In the genomic region with DNA sequence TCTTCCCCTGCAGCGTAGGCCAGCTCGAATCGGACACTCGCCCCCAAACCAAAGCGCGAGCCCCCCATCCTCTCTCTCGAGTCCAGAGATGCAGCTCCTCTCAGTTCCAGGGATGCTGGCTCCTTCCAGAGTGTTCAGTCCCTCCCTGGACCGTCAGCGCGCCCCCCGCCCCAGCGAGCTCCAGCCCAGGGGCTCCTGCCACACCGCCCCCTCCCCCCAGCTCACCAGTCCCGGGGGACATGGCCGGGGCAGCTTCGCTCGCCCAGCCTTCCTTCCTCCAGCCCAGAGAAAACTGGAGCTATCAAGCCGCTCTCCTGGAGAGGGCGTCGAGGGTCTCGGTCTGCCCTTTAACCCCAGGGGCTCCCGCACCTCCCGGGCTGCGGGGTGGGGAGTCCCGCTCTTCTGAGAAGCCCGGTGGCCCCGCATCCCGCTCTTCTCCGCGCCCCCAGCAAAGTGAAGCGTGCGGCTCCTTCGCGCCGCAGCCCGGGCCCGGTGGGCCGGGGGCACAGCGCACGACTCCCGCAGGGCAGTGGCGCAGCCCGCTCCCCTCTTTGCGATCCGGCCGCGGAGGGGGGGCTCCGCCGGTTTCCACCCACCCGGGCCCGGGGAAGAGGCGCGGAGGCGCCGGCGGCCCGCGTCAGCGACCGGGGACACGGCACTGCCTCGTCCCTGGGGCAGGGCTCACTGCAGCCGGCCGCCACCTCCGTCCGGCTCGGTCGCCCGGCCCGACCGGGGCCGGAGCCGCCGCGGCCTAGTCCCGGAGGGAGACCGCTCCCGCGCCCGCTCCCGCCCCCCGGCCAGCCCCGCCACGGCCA, we compare ENCODE assay signal across 8 cellular contexts. TPM values are rescaled to one million over a fixed set of nuclear protein-coding genes. Genes with fewer than 3 reads are reported as not detected.
DNase-seq lines count a peak whose midpoint lies in the region; ATAC-seq and TF ChIP-seq lines count a peak whose summit lies in the region.

No MANE protein-coding gene starts in this region.

- H3K4me3 ChIP-seq in HL-60 (replicated peaks; ENCODE audit: insufficient read depth, low read length) (peak overlapping the region; percentile 73), dorsolateral prefrontal cortex (peak overlapping the region; percentile 65 to 98 (median 83))

- intact Hi-C loops in dorsolateral prefrontal cortex (cut with DNase I): loop anchor here in 1 of 2 donors (1.0 to 5.0 kb wide), 2 partner anchors 42 to 959 kb away; a partner anchor contains a TSS

- ATAC-seq in GM21360 (IDR thresholded peaks at IDR 0.05; ENCODE audit: unreplicated experiment): peak; percentile 42

- no peaks in the 10 kb centered on the region for H3K27me3 ChIP-seq in HL-60 (ENCODE audit: insufficient read depth, poor library complexity, severe bottlenecking)
- H3K27me3 ChIP-seq in dorsolateral prefrontal cortex: no peaks in the 10 kb centered on the region

- TF ChIP-seq CTCF in HL-60 (IDR thresholded peaks at IDR 0.05; ENCODE audit: insufficient read depth, low read length) (no peak), dorsolateral prefrontal cortex (IDR thresholded peaks at IDR 0.05 in 54 of 56, conservative IDR thresholded peaks at IDR 0.05 in 2 of 56; ENCODE audit: low read depth in 1 of 56, partially characterized antibody in 56 of 56) (no peak)

- DNase-seq in D341Med (ENCODE audit: low spot score) (peak; percentile 61), HL-60 (ENCODE audit: low read depth in 1 of 2, low spot score in 1 of 2) (no peak), dorsolateral prefrontal cortex (peak in 3 of 10 donors; percentile 17 to 44 (median 20)), lung microvascular endothelial cell (ENCODE audit: low read depth in 2 of 2) (peak; percentile 14 to 37), SIG-M5 (lab: John Stamatoyannopoulos, UW) (no peak)
- DNase-seq in activated CD4-positive, alpha-beta T cell treated with anti-CD3 and anti-CD28 coated beads for 1 hour: peak; percentile 11
- DNase-seq in stimulated activated CD8-positive, alpha-beta memory T cell treated with anti-CD3 and anti-CD28 coated beads, Interleukin-2, amount 100 ng/mL, for 48 hours (ENCODE audit: low read depth in 2 of 2): peak; percentile 0 to 17

- H3K27ac ChIP-seq in HL-60 (replicated peaks) (no peak overlapping the region; the same call in 1 of the 2 replicates), dorsolateral prefrontal cortex (peak overlapping the region in 58 of 59 donors; percentile 41 to 95 (median 86))

RNA-seq across cellular contexts. Expression of a gene that starts 0.6 kb away (rescaled TPM):
- total RNA-seq in dorsolateral prefrontal cortex: 10 to 100 TPM; 13.7 to 33.5 (median 22.7) TPM
- 9.4 and 12.7 TPM in 2 replicates for total RNA-seq in lung microvascular endothelial cell

RNA-seq across cellular contexts. Expression of a gene that starts 41.9 kb away (rescaled TPM):
- total RNA-seq in dorsolateral prefrontal cortex (10 to 100 TPM in 3 of 120 experiments, 1 to 10 TPM in 117; 1.8 to 16.2 (median 5.6) TPM), lung microvascular endothelial cell (11.6 and 14.5 TPM in 2 replicates)

Comparison
In these comparisons a context has a peak if more than half of its experiments do, and no peak if none do; other contexts are left out.
1. DNase-seq: peak in D341Med (single experiment), activated CD4-positive, alpha-beta T cell treated with anti-CD3 and anti-CD28 coated beads for 1 hour (single experiment), lung microvascular endothelial cell (2 of 2) and stimulated activated CD8-positive, alpha-beta memory T cell treated with anti-CD3 and anti-CD28 coated beads, Interleukin-2, amount 100 ng/mL, for 48 hours (2 of 2); none in HL-60 (0 of 2) and SIG-M5 (single experiment).